Comparison of ENCODE assay signal across 1 cellular context in genomic region chr6:153814136-153814535, GRCh38.
TF ChIP-seq lines count a peak whose summit lies in the region.

No MANE protein-coding gene starts in this region.

TF ChIP-seq in GM12878, 131 proteins besides CTCF, POLR2A, EP300 and RAD21 (continued from another document):
- TF ChIP-seq E4F1 (IDR thresholded peaks at IDR 0.05; ENCODE audit: borderline replicate concordance, partially characterized antibody), result no peak
- no peak for TF ChIP-seq RUNX3 (IDR thresholded peaks at IDR 0.05; ENCODE audit: low read length)
- TF ChIP-seq NFXL1 (IDR thresholded peaks at IDR 0.05; ENCODE audit: borderline replicate concordance), result no peak
- TF ChIP-seq ZNF622 (IDR thresholded peaks at IDR 0.05), result no peak
- no peak for TF ChIP-seq ZBED1 (IDR thresholded peaks at IDR 0.05; ENCODE audit: borderline replicate concordance)
- TF ChIP-seq GATAD2B (conservative IDR thresholded peaks at IDR 0.05; ENCODE audit: low read depth), result no peak
- TF ChIP-seq FOS (IDR thresholded peaks at IDR 0.05; ENCODE audit: borderline replicate concordance, extremely low read depth, insufficient read length), result no peak
- TF ChIP-seq BACH1 (IDR thresholded peaks at IDR 0.05; ENCODE audit: borderline replicate concordance), result no peak
- TF ChIP-seq MLLT1 (IDR thresholded peaks at IDR 0.05), result no peak
- TF ChIP-seq MTA3 (IDR thresholded peaks at IDR 0.05; ENCODE audit: borderline replicate concordance, low read length), result no peak
- TF ChIP-seq REST (IDR thresholded peaks at IDR 0.05; ENCODE audit: low read depth, low read length), result no peak
- no peak for TF ChIP-seq TCF7 (IDR thresholded peaks at IDR 0.05; ENCODE audit: borderline replicate concordance)
- no peak for TF ChIP-seq ESRRA (IDR thresholded peaks at IDR 0.05; ENCODE audit: low read length)
- TF ChIP-seq SMC3 (IDR thresholded peaks at IDR 0.05; ENCODE audit: borderline replicate concordance, low read length), result no peak
